Comparison of ENCODE assay signal across 23 cellular contexts in the genomic region with DNA sequence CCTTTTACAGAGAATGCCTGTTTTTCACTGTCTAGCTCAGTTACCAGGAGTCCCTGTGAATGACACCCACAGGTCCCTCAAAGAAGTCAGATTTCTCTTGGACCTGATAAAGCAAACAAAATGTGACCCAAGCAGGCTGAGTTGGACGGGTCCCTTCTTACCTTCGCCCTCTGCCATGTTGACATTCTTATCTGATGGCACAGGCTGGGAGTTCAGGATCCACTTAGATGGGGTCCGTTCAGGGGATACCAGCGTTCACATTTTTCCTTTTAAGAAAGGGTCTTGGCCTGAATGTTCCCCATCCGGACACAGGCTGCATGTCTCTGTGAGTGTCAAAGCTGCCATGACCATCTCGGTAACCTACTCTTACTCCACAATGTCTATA.
A peak's percentile ranks its signal among the peaks of the same experiment; 100 is the strongest.
DNase-seq lines count a peak whose midpoint lies in the region; ATAC-seq and TF ChIP-seq lines count a peak whose summit lies in the region.
"Had no signal": no experiment of that assay in that cellular context is flagged by ENCODE, and none has a peak within 500 bp of the region (broad histone marks: within the 10 kb centered on the region; RNA-seq: fewer than 3 reads in every experiment).

No MANE protein-coding gene starts in this region.

- H2BK12ac ChIP-seq in mesenchymal stem cell (ENCODE audit: low read length in 2 of 2) = peak overlapping the region in 1 of 2 experiments; percentile 96

- no peak overlapping the region for H3K14ac ChIP-seq in mesenchymal stem cell (ENCODE audit: low read length in 2 of 2)

- no peak overlapping the region for H2AFZ ChIP-seq in mesenchymal stem cell (ENCODE audit: low read depth, low read length)
- H2AFZ ChIP-seq: GM23338, parathyroid adenoma had no signal

- peak overlapping the region; percentile 1 for H3K27ac ChIP-seq in left ventricle myocardium inferior (replicated peaks)
- peak overlapping the region; percentile 68 for H3K27ac ChIP-seq in colonic mucosa
- peak overlapping the region; percentile 87 for H3K27ac ChIP-seq in mesenchymal stem cell (ENCODE audit: low read length, poor library complexity, severe bottlenecking)
- peak overlapping the region; percentile 53 to 66 for H3K27ac ChIP-seq in uterus
- H3K27ac ChIP-seq: gastroesophageal sphincter, parathyroid adenoma had no signal

- H2BK15ac ChIP-seq in mesenchymal stem cell (ENCODE audit: low read depth, poor library complexity, severe bottlenecking) = no peak overlapping the region

- no peak overlapping the region for H3K23ac ChIP-seq in mesenchymal stem cell (ENCODE audit: low read length in 2 of 2)

- H3K9me3 ChIP-seq in left ventricle myocardium inferior (replicated peaks) (no peaks in the 10 kb centered on the region), colonic mucosa (no peaks in the 10 kb centered on the region), mesenchymal stem cell (ENCODE audit: control insufficient read depth, low read length) (peaks cover 11% of the 10 kb centered on the region), uterus (no peaks in the 10 kb centered on the region)
- H3K9me3 ChIP-seq: gastroesophageal sphincter had no signal

- peak overlapping the region in 1 of 2 experiments; percentile 84 for H3K18ac ChIP-seq in mesenchymal stem cell (ENCODE audit: low read depth in 1 of 2, low read length in 2 of 2)

- peaks cover 7% of the 10 kb centered on the region for H3K79me1 ChIP-seq in mesenchymal stem cell (replicated peaks; ENCODE audit: low read length, poor library complexity, severe bottlenecking)

- no peaks in the 10 kb centered on the region for H3K36me3 ChIP-seq in left ventricle myocardium inferior
- no peaks in the 10 kb centered on the region for H3K36me3 ChIP-seq in colonic mucosa
- H3K36me3 ChIP-seq in mesenchymal stem cell (ENCODE audit: control insufficient read depth in 1 of 2, insufficient read depth in 2 of 2, low read depth in 1 of 2, low read length in 2 of 2) = no peaks in the 10 kb centered on the region
- no peaks in the 10 kb centered on the region for H3K36me3 ChIP-seq in uterus
- H3K36me3 ChIP-seq: gastroesophageal sphincter had no signal

- TF ChIP-seq CTCF in left ventricle myocardium inferior (IDR thresholded peaks at IDR 0.05; ENCODE audit: borderline replicate concordance) (no peak), colonic mucosa (IDR thresholded peaks at IDR 0.05) (no peak), uterus (IDR thresholded peaks at IDR 0.05) (no peak)

- no peak overlapping the region for H4K91ac ChIP-seq in mesenchymal stem cell (ENCODE audit: low read length)

- H3K4me1 ChIP-seq in left ventricle myocardium inferior (peaks cover 43% of the 10 kb centered on the region), colonic mucosa (no peaks in the 10 kb centered on the region), mesenchymal stem cell (ENCODE audit: control insufficient read depth, insufficient read depth, low read depth, low read length) (peaks cover 10% of the 10 kb centered on the region), uterus (peaks cover 0 to 4% of the 10 kb centered on the region in 2 donors)
- H3K4me1 ChIP-seq: parathyroid adenoma had no signal

- H2AK5ac ChIP-seq in mesenchymal stem cell (ENCODE audit: low read length, severe bottlenecking) = peak overlapping the region; percentile 11

- H3K9ac ChIP-seq in colonic mucosa (ENCODE audit: low read depth in 2 of 2, low read length in 2 of 2) = no peak overlapping the region
- H3K9ac ChIP-seq in mesenchymal stem cell (ENCODE audit: low read length) = peak overlapping the region; percentile 13
- H3K9ac ChIP-seq: parathyroid adenoma had no signal

- no peak for TF ChIP-seq POLR2A in uterus (IDR thresholded peaks at IDR 0.05)

- 76% methylated on average over 6 of the region's 6 CpGs for WGBS in mesenchymal stem cell

- ATAC-seq in Right ventricle myocardium superior (ENCODE audit: poor library complexity) (no peak), GM21529 (IDR thresholded peaks at IDR 0.05; ENCODE audit: unreplicated experiment) (no peak)
- ATAC-seq: GM23338, Right ventricle myocardium inferior had no signal

- H2BK120ac ChIP-seq in mesenchymal stem cell (ENCODE audit: low read depth, low read length) = no peak overlapping the region

- H3K4ac ChIP-seq in mesenchymal stem cell (ENCODE audit: low read depth in 1 of 2, low read length in 2 of 2) = peak overlapping the region; percentile 1 to 81

- H2BK5ac ChIP-seq in mesenchymal stem cell (ENCODE audit: low read depth, low read length, poor library complexity, severe bottlenecking) = peak overlapping the region; percentile 85

- intact Hi-C loops in left ventricle myocardium inferior (cut with micrococcal nuclease) = no loop called here
- intact Hi-C loops in Right ventricle myocardium superior (cut with DNase I) = no loop called here
- intact Hi-C loops in colonic mucosa (cut with DNase I) = no loop called here
- intact Hi-C loops in uterus (cut with DNase I; ENCODE audit: low total_unique reads) = no loop called here

- no peak overlapping the region for H3K4me2 ChIP-seq in mesenchymal stem cell (ENCODE audit: low read length, poor library complexity, severe bottlenecking)
- H3K4me2 ChIP-seq: GM23338 had no signal

- H3K4me3 ChIP-seq in left ventricle myocardium inferior (no peak overlapping the region), colonic mucosa (no peak overlapping the region), mesenchymal stem cell (ENCODE audit: insufficient read depth in 1 of 2, low read depth in 1 of 2, low read length in 2 of 2) (no peak overlapping the region), uterus (no peak overlapping the region)
- H3K4me3 ChIP-seq: gastroesophageal sphincter, GM23338, skin epidermis had no signal

- H4K8ac ChIP-seq in mesenchymal stem cell (ENCODE audit: low read length) = no peak overlapping the region

- H3K27me3 ChIP-seq in left ventricle myocardium inferior (ENCODE audit: low read depth) = no peaks in the 10 kb centered on the region
- H3K27me3 ChIP-seq in colonic mucosa = no peaks in the 10 kb centered on the region
- H3K27me3 ChIP-seq in mesenchymal stem cell (ENCODE audit: control insufficient read depth in 1 of 2, insufficient read depth in 1 of 2, low read length in 2 of 2) = no peaks in the 10 kb centered on the region
- no peaks in the 10 kb centered on the region for H3K27me3 ChIP-seq in uterus
- H3K27me3 ChIP-seq: gastroesophageal sphincter had no signal

- DNase-seq in left ventricle myocardium inferior (no peak), Right ventricle myocardium superior (no peak), colonic mucosa (no peak), mesenchymal stem cell (no peak), uterus (no peak), NCI-H2171 treated with DMSO at 0.1 percent for 48 hours (lab: John Stamatoyannopoulos, UW) (no peak), 8988T (no peak)
- DNase-seq: activated CD4-positive, alpha-beta memory T cell treated with anti-CD3 and anti-CD28 coated beads for 36 hours; activated naive CD4-positive, alpha-beta T cell treated with Interleukin-2 at 50 U/mL for 16 hours; anterior cingulate cortex; DMS79; left ventricle myocardium superior; MV-4-11; naive B cell; NCI-H187 treated with DMSO at 0.1 percent for 48 hours; NCI-H345; T-helper 2 cell had no signal

Comparison
In these comparisons a context has a peak if more than half of its experiments do, and no peak if none do; other contexts are left out.
1. H3K27ac ChIP-seq: peak in every context shown above with its lines; median percentile 87 in mesenchymal stem cell; 68 in colonic mucosa; 60 in uterus; 1 in left ventricle myocardium inferior.